ENCODE assay signal across 8 cellular contexts in genomic region chr10:46285300-46285699, GRCh38. TPM values are rescaled to one million over a fixed set of nuclear protein-coding genes. Genes with fewer than 3 reads are reported as not detected.
DNase-seq lines count a peak whose midpoint lies in the region; ATAC-seq and TF ChIP-seq lines count a peak whose summit lies in the region.

No MANE protein-coding gene starts in this region.

- peaks cover 2% of the 10 kb centered on the region for H3K27me3 ChIP-seq in Caco-2 (replicated peaks; ENCODE audit: control insufficient read depth, insufficient read depth, low read length)
- no peaks in the 10 kb centered on the region for H3K27me3 ChIP-seq in ovary

- intact Hi-C loops in Caco-2 (cut with micrococcal nuclease; ENCODE audit: unreplicated experiment): loop anchor here (2.0 kb wide), 1 partner anchor 30 kb away; no protein-coding TSS in a partner anchor
- intact Hi-C loops in dendritic cell treated with granulocyte-macrophage colony-stimulating factor and Interleukin-4, amounts not matched to agents 40 ng/mL and 50 ng/mL, for 4 days (cut with micrococcal nuclease): no loop called here
- intact Hi-C loops in ovary (cut with DNase I): loop anchor here in 1 of 4 donors (10.0 kb wide), 1 partner anchor 1100 kb away; the partner anchor contains the start of gene ZNF488

- no peak for TF ChIP-seq EP300 in ovary (IDR thresholded peaks at IDR 0.05)

- peaks cover 4% of the 10 kb centered on the region for H3K36me3 Mint-ChIP-seq in Caco-2 (ENCODE audit: insufficient read depth, unreplicated experiment)
- H3K36me3 Mint-ChIP-seq in dendritic cell treated with granulocyte-macrophage colony-stimulating factor and Interleukin-4, amounts not matched to agents 40 ng/mL and 50 ng/mL, for 4 days (ENCODE audit: low read depth): no peaks in the 10 kb centered on the region

- H3K4me3 ChIP-seq in Caco-2 (ENCODE audit: low read depth, low read length) (peak overlapping the region; percentile 63), ovary (peak overlapping the region; percentile 66)
- peak overlapping the region; percentile 67 for H3K4me3 ChIP-seq in Jurkat, Clone E6-1 (ENCODE audit: low read length)

- H3K4me1 ChIP-seq in Caco-2 (0 out of 2 replicates have a peak, but pooled peaks cover 3% of the 10 kb centered on the region), ovary (ENCODE audit: insufficient read depth) (peaks cover 4% of the 10 kb centered on the region)

- H3K27ac Mint-ChIP-seq in Caco-2 (ENCODE audit: unreplicated experiment): no peak overlapping the region
- peak overlapping the region; percentile 63 for H3K27ac Mint-ChIP-seq in dendritic cell treated with granulocyte-macrophage colony-stimulating factor and Interleukin-4, amounts not matched to agents 40 ng/mL and 50 ng/mL, for 4 days

- peak overlapping the region; percentile 81 for H3K4me3 Mint-ChIP-seq in Caco-2 (ENCODE audit: unreplicated experiment)
- peak overlapping the region; percentile 63 for H3K4me3 Mint-ChIP-seq in dendritic cell treated with granulocyte-macrophage colony-stimulating factor and Interleukin-4, amounts not matched to agents 40 ng/mL and 50 ng/mL, for 4 days

- WGBS in ovary, 3 donors: 72 to 81% (median 77%) methylated on average over 3 of the region's 3 CpGs

- H3K27me3 Mint-ChIP-seq in Caco-2 (ENCODE audit: insufficient read depth, unreplicated experiment): peaks cover 13% of the 10 kb centered on the region
- H3K27me3 Mint-ChIP-seq in dendritic cell treated with granulocyte-macrophage colony-stimulating factor and Interleukin-4, amounts not matched to agents 40 ng/mL and 50 ng/mL, for 4 days: peaks cover 43% of the 10 kb centered on the region

- CTCF ChIA-PET in Caco-2 (lab: Charles Lee): no interaction called here

- H3K9me3 ChIP-seq in Caco-2 (no peaks in the 10 kb centered on the region), ovary (no peaks in the 10 kb centered on the region)

- H3K4me1 Mint-ChIP-seq in Caco-2 (ENCODE audit: low read depth, unreplicated experiment): peaks cover 7% of the 10 kb centered on the region
- peaks cover 41% of the 10 kb centered on the region for H3K4me1 Mint-ChIP-seq in dendritic cell treated with granulocyte-macrophage colony-stimulating factor and Interleukin-4, amounts not matched to agents 40 ng/mL and 50 ng/mL, for 4 days (ENCODE audit: low read depth)

- TF ChIP-seq CTCF in Caco-2 (IDR thresholded peaks at IDR 0.05; ENCODE audit: insufficient read depth in 1 of 2, low read depth in 1 of 2, low read length in 1 of 2, severe bottlenecking in 1 of 2, unreplicated experiment in 1 of 2) (no peak), ovary (IDR thresholded peaks at IDR 0.05) (no peak)

- DNase-seq in Caco-2: no peak
- DNase-seq in Jurkat, Clone E6-1 (ENCODE audit: low read depth, low spot score): no peak
- peak in 1 of 5 donors; percentile 1 for DNase-seq in ovary
- DNase-seq in NCI-H748 (lab: John Stamatoyannopoulos, UW; ENCODE audit: unreplicated experiment): no peak
- DNase-seq in NCI-H2107 (lab: John Stamatoyannopoulos, UW): no peak
- DNase-seq in medulla oblongata (ENCODE audit: extremely low spot score): no peak

- TF ChIP-seq POLR2A in ovary (IDR thresholded peaks at IDR 0.05): no peak

- no TSS peak for BruUV-seq in Caco-2 (replicated peaks; lab: Mats Ljungman, UMichigan)

- POLR2A ChIA-PET in Caco-2 (lab: Charles Lee): no interaction called here

- H3K36me3 ChIP-seq in Caco-2 (ENCODE audit: control insufficient read depth, insufficient read depth, low read length) (no peaks in the 10 kb centered on the region), ovary (no peaks in the 10 kb centered on the region)

- H3K27ac ChIP-seq in ovary: no peak overlapping the region

- no peaks in the 10 kb centered on the region for H3K9me3 Mint-ChIP-seq in Caco-2 (ENCODE audit: unreplicated experiment)
- H3K9me3 Mint-ChIP-seq in dendritic cell treated with granulocyte-macrophage colony-stimulating factor and Interleukin-4, amounts not matched to agents 40 ng/mL and 50 ng/mL, for 4 days: no peaks in the 10 kb centered on the region

- ATAC-seq in HG03565 (IDR thresholded peaks at IDR 0.05; ENCODE audit: unreplicated experiment): no peak

RNA-seq across cellular contexts. Expression of gene ANTXRL, which starts 1.5 kb away (rescaled TPM):
- not detected in 2 replicates for total RNA-seq in Caco-2 (2022)
- polyA plus RNA-seq in Jurkat, Clone E6-1 (2012; ENCODE audit: insufficient read depth, insufficient read length): not detected
- total RNA-seq in ovary: under 1 TPM in 1 of 7 donors, not detected in 6; 0.51 TPM
- polyA plus RNA-seq in ovary: not detected
